ENCODE assay signal across 25 cellular contexts in genomic region chr5:163613150-163613442, GRCh38.
"Had no signal": no experiment of that assay in that cellular context is flagged by ENCODE, and none has a peak within 500 bp of the region (broad histone marks: within the 10 kb centered on the region; RNA-seq: fewer than 3 reads in every experiment).

No MANE protein-coding gene starts in this region.

- H3K9me3 Mint-ChIP-seq: effector memory CD8-positive, alpha-beta T cell; memory B cell; neural crest cell; stimulated activated effector memory CD8-positive, alpha-beta T cell treated with anti-CD3 and anti-CD28 coated beads, Interleukin-12 subunit alpha, Interleukin-12 subunit beta, amount 100 ng/mL, for 72 hours had no signal

- H3K27ac Mint-ChIP-seq: effector memory CD8-positive, alpha-beta T cell; memory B cell; natural killer cell; stimulated activated effector memory CD8-positive, alpha-beta T cell treated with anti-CD3 and anti-CD28 coated beads, Interleukin-12 subunit alpha, Interleukin-12 subunit beta, amount 100 ng/mL, for 72 hours had no signal

- H3K4me3 Mint-ChIP-seq: effector memory CD8-positive, alpha-beta T cell; memory B cell; natural killer cell; neural crest cell; stimulated activated effector memory CD8-positive, alpha-beta T cell treated with anti-CD3 and anti-CD28 coated beads, Interleukin-12 subunit alpha, Interleukin-12 subunit beta, amount 100 ng/mL, for 72 hours had no signal

- H3K36me3 Mint-ChIP-seq: memory B cell; natural killer cell; stimulated activated effector memory CD8-positive, alpha-beta T cell treated with anti-CD3 and anti-CD28 coated beads, Interleukin-12 subunit alpha, Interleukin-12 subunit beta, amount 100 ng/mL, for 72 hours had no signal

- DNase-seq: dermis blood vessel endothelial cell; effector memory CD8-positive, alpha-beta T cell; gastrocnemius medialis; heart left ventricle; kidney; natural killer cell; right cardiac atrium; sigmoid colon; stimulated activated CD4-positive, alpha-beta T cell treated with anti-CD3 and anti-CD28 coated beads, Interleukin-2, amount 100 ng/mL, for 24 hours; stimulated activated CD4-positive, alpha-beta T cell treated with anti-CD3 and anti-CD28 coated beads, Interleukin-4, amount 100 ng/mL, for 24 hours; stimulated activated naive CD4-positive, alpha-beta T cell treated with Interleukin-2 at 50 U/mL for 16 hours; stomach; upper lobe of right lung; uterus had no signal

- H3K4me3 ChIP-seq: coronary artery, gastrocnemius medialis, heart left ventricle, hepatocyte, lung, prostate gland, sigmoid colon, stomach, thoracic aorta, tibial nerve, upper lobe of right lung, uterus had no signal

- H3K27ac ChIP-seq: coronary artery, gastrocnemius medialis, heart left ventricle, hepatocyte, neutrophil, prostate gland, sigmoid colon, stomach, thoracic aorta, tibial nerve, upper lobe of right lung, uterus had no signal

- H3K4me1 Mint-ChIP-seq: memory B cell; natural killer cell; neural crest cell; stimulated activated effector memory CD8-positive, alpha-beta T cell treated with anti-CD3 and anti-CD28 coated beads, Interleukin-12 subunit alpha, Interleukin-12 subunit beta, amount 100 ng/mL, for 72 hours had no signal

- ATAC-seq: effector memory CD8-positive, alpha-beta T cell; gastrocnemius medialis; heart left ventricle; left lobe of liver; natural killer cell; right cardiac atrium; stimulated activated effector memory CD8-positive, alpha-beta T cell treated with anti-CD3 and anti-CD28 coated beads, Interleukin-12 subunit alpha, Interleukin-12 subunit beta, amount 100 ng/mL, for 72 hours; upper lobe of right lung had no signal
